20 cellular contexts compared by ENCODE assay signal in the genomic region with DNA sequence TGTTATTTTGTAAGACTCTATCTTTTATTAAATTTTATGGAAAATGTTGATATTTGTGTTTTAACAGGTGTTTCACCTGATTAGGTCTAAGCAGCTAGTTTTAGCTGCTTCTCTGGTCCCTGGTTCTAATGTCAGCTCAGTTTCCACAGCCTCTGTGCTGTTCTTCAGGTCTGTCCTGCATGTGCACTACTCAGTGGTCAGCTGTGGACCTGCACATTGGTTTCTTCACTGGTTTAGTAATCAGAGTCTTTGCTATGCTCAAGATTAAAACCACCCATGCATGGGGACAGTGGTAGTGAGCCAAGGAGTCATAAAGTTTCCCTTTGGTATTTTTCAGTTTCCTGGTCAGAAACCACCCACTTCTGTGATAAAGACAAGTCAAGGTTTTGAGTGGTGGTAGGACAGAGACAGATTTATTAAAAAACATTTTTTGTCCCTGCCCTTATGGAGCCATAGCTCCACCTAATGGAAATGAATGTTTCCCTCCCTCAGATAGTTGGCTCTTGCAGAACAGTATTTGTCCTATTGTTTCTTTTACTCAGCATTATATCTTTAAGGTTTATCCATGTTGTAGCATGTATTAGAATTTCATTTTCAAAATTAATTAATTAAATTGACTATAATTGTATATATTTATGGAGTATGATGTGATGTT. TPM values are rescaled to one million over a fixed set of nuclear protein-coding genes. Genes with fewer than 3 reads are reported as not detected.
DNase-seq lines count a peak whose midpoint lies in the region; ATAC-seq, FAIRE-seq and TF ChIP-seq lines count a peak whose summit lies in the region.
"Had no signal": no experiment of that assay in that cellular context is flagged by ENCODE, and none has a peak within 500 bp of the region (broad histone marks: within the 10 kb centered on the region; RNA-seq: fewer than 3 reads in every experiment).

No MANE protein-coding gene starts in this region.

- no peaks in the 10 kb centered on the region for H3K27me3 ChIP-seq in Loucy (ENCODE audit: insufficient read depth, low read length, poor library complexity, severe bottlenecking)

- no peak overlapping the region for H3K4me3 ChIP-seq in Loucy (ENCODE audit: low read length, poor library complexity, severe bottlenecking)
- H3K4me3 ChIP-seq: lower lobe of right lung had no signal

- no peak overlapping the region for H3K4me3 Mint-ChIP-seq in activated CD8-positive, alpha-beta T cell treated with anti-CD3 and anti-CD28 coated beads for 36 hours
- H3K4me3 Mint-ChIP-seq in activated CD8-positive, alpha-beta T cell treated with anti-CD3 and anti-CD28 coated beads, Interleukin-2, amount 10 ng/mL, durations not matched to agents 7 days and 5 days, result no peak overlapping the region
- H3K4me3 Mint-ChIP-seq: stimulated activated memory B cell treated with anti-CD40 and anti-IgM and Interleukin-4, amounts not matched to agents 10 μg/mL and 1 μg/mL and 100 μg/mL, for 72 hours had no signal

- intact Hi-C loops in activated CD8-positive, alpha-beta T cell treated with anti-CD3 and anti-CD28 coated beads for 36 hours (cut with micrococcal nuclease), result no loop called here

- no peaks in the 10 kb centered on the region for H3K4me1 ChIP-seq in Loucy (ENCODE audit: insufficient read depth, low read length, poor library complexity, severe bottlenecking)
- H3K4me1 ChIP-seq: lower lobe of right lung, parathyroid adenoma had no signal

- no peaks in the 10 kb centered on the region for H3K79me2 ChIP-seq in Loucy (ENCODE audit: insufficient read depth, low read length)
- H3K79me2 ChIP-seq: parathyroid adenoma had no signal

- H2AFZ ChIP-seq in Loucy (ENCODE audit: low read length), result no peak overlapping the region
- H2AFZ ChIP-seq: parathyroid adenoma had no signal

- H3K4me1 Mint-ChIP-seq in activated CD8-positive, alpha-beta T cell treated with anti-CD3 and anti-CD28 coated beads for 36 hours (ENCODE audit: low read depth), result no peaks in the 10 kb centered on the region
- no peaks in the 10 kb centered on the region for H3K4me1 Mint-ChIP-seq in activated CD8-positive, alpha-beta T cell treated with anti-CD3 and anti-CD28 coated beads, Interleukin-2, amount 10 ng/mL, durations not matched to agents 7 days and 5 days (ENCODE audit: low read depth)
- H3K4me1 Mint-ChIP-seq: stimulated activated memory B cell treated with anti-CD40 and anti-IgM and Interleukin-4, amounts not matched to agents 10 μg/mL and 1 μg/mL and 100 μg/mL, for 72 hours had no signal

- FAIRE-seq in HTR-8/SVneo (lab: Jason Lieb, UNC), result no peak
- FAIRE-seq: GM19239, small intestine had no signal

- peaks cover 1% of the 10 kb centered on the region for H3K9me3 Mint-ChIP-seq in activated CD8-positive, alpha-beta T cell treated with anti-CD3 and anti-CD28 coated beads for 36 hours
- H3K9me3 Mint-ChIP-seq in activated CD8-positive, alpha-beta T cell treated with anti-CD3 and anti-CD28 coated beads, Interleukin-2, amount 10 ng/mL, durations not matched to agents 7 days and 5 days (ENCODE audit: insufficient read depth), result no peaks in the 10 kb centered on the region
- H3K9me3 Mint-ChIP-seq: activated naive CD4-positive, alpha-beta T cell treated with anti-CD3 and anti-CD28 coated beads, Interleukin-2, amount 50 U/mL, for 72 hours; stimulated activated memory B cell treated with anti-CD40 and anti-IgM and Interleukin-4, amounts not matched to agents 10 μg/mL and 1 μg/mL and 100 μg/mL, for 72 hours had no signal

- H3K27me3 Mint-ChIP-seq in activated CD8-positive, alpha-beta T cell treated with anti-CD3 and anti-CD28 coated beads for 36 hours, result no peaks in the 10 kb centered on the region
- H3K27me3 Mint-ChIP-seq in activated CD8-positive, alpha-beta T cell treated with anti-CD3 and anti-CD28 coated beads, Interleukin-2, amount 10 ng/mL, durations not matched to agents 7 days and 5 days (ENCODE audit: low read depth), result no peaks in the 10 kb centered on the region
- H3K27me3 Mint-ChIP-seq: stimulated activated memory B cell treated with anti-CD40 and anti-IgM and Interleukin-4, amounts not matched to agents 10 μg/mL and 1 μg/mL and 100 μg/mL, for 72 hours had no signal

- no peak overlapping the region for H3K9ac ChIP-seq in Loucy (ENCODE audit: low read depth, low read length, poor library complexity, severe bottlenecking)
- H3K9ac ChIP-seq: parathyroid adenoma had no signal

- H3K27ac Mint-ChIP-seq in activated CD8-positive, alpha-beta T cell treated with anti-CD3 and anti-CD28 coated beads for 36 hours, result no peak overlapping the region
- H3K27ac Mint-ChIP-seq in activated CD8-positive, alpha-beta T cell treated with anti-CD3 and anti-CD28 coated beads, Interleukin-2, amount 10 ng/mL, durations not matched to agents 7 days and 5 days, result no peak overlapping the region
- H3K27ac Mint-ChIP-seq: activated naive CD4-positive, alpha-beta T cell treated with anti-CD3 and anti-CD28 coated beads, Interleukin-2, amount 50 U/mL, for 72 hours; stimulated activated memory B cell treated with anti-CD40 and anti-IgM and Interleukin-4, amounts not matched to agents 10 μg/mL and 1 μg/mL and 100 μg/mL, for 72 hours had no signal

- H3K9me2 ChIP-seq in Loucy (replicated peaks; ENCODE audit: low read depth, low read length), result no peaks in the 10 kb centered on the region

- no peaks in the 10 kb centered on the region for H3K9me3 ChIP-seq in Loucy (ENCODE audit: insufficient read depth, low read depth, low read length)
- H3K9me3 ChIP-seq: lower lobe of right lung had no signal

- H3K4me2 ChIP-seq in Loucy (ENCODE audit: low read depth, low read length, poor library complexity, severe bottlenecking), result no peak overlapping the region

- CTCF ChIA-PET in activated CD8-positive, alpha-beta T cell treated with anti-CD3 and anti-CD28 coated beads for 36 hours (lab: Charles Lee), result no interaction called here
- CTCF ChIA-PET in activated CD8-positive, alpha-beta T cell treated with anti-CD3 and anti-CD28 coated beads, Interleukin-2, amount 10 ng/mL, durations not matched to agents 7 days and 5 days (lab: Charles Lee), result no interaction called here

- ATAC-seq in activated CD8-positive, alpha-beta T cell treated with anti-CD3 and anti-CD28 coated beads for 36 hours, result no peak
- no peak for ATAC-seq in activated CD8-positive, alpha-beta T cell treated with anti-CD3 and anti-CD28 coated beads, Interleukin-2, amount 10 ng/mL, durations not matched to agents 7 days and 5 days
- ATAC-seq: activated naive CD4-positive, alpha-beta T cell treated with anti-CD3 and anti-CD28 coated beads, Interleukin-2, amount 50 U/mL, for 72 hours; lower lobe of right lung; stimulated activated memory B cell treated with anti-CD40 and anti-IgM and Interleukin-4, amounts not matched to agents 10 μg/mL and 1 μg/mL and 100 μg/mL, for 72 hours had no signal

- TF ChIP-seq CTCF in activated CD8-positive, alpha-beta T cell treated with anti-CD3 and anti-CD28 coated beads for 36 hours (IDR thresholded peaks at IDR 0.05), result peak; percentile 11
- peak; percentile 51 for TF ChIP-seq CTCF in Loucy (conservative IDR thresholded peaks at IDR 0.05; ENCODE audit: low read length)

- no peaks in the 10 kb centered on the region for H3K36me3 ChIP-seq in Loucy (ENCODE audit: insufficient read depth, low read length)
- H3K36me3 ChIP-seq: lower lobe of right lung had no signal

- no peaks in the 10 kb centered on the region for H3F3A ChIP-seq in Loucy (ENCODE audit: low read depth)

- no peaks in the 10 kb centered on the region for H4K20me1 ChIP-seq in Loucy (ENCODE audit: insufficient read depth, low read length, poor library complexity, severe bottlenecking)

- no peak for DNase-seq in activated CD8-positive, alpha-beta T cell treated with anti-CD3 and anti-CD28 coated beads for 36 hours
- DNase-seq in activated CD8-positive, alpha-beta T cell treated with anti-CD3 and anti-CD28 coated beads, Interleukin-2, amount 10 ng/mL, durations not matched to agents 7 days and 5 days, result no peak
- DNase-seq in amniotic epithelial cell (ENCODE audit: low read depth) (peak; percentile 0), iris pigment epithelial cell (ENCODE audit: low read depth) (peak; percentile 2), HTR-8/SVneo (ENCODE audit: insufficient read length, low spot score) (no peak), NCI-H774 (lab: John Stamatoyannopoulos, UW) (no peak), NCI-H1048 (lab: John Stamatoyannopoulos, UW) (no peak)
- DNase-seq: activated CD4-positive, alpha-beta T cell treated with anti-CD3 and anti-CD28 coated beads, Interleukin-2, amount 50 U/mL, for 1 hour; activated T-cell treated with anti-CD3 and anti-CD28 coated beads, Interleukin-2, amount 50 U/mL, for 1 hour; effector CD8-positive, alpha-beta T cell; lower lobe of right lung; NCI-H2081 treated with DMSO at 0.1 percent for 48 hours; NK-92 treated with Interleukin-12 subunit alpha and Interleukin-12 subunit beta, amount 100 ng/mL, for 24 hours; small intestine; T-helper 9 cell had no signal

- H3K36me3 Mint-ChIP-seq in activated CD8-positive, alpha-beta T cell treated with anti-CD3 and anti-CD28 coated beads for 36 hours (ENCODE audit: low read depth), result no peaks in the 10 kb centered on the region
- no peaks in the 10 kb centered on the region for H3K36me3 Mint-ChIP-seq in activated CD8-positive, alpha-beta T cell treated with anti-CD3 and anti-CD28 coated beads, Interleukin-2, amount 10 ng/mL, durations not matched to agents 7 days and 5 days (ENCODE audit: low read depth)
- H3K36me3 Mint-ChIP-seq: activated naive CD4-positive, alpha-beta T cell treated with anti-CD3 and anti-CD28 coated beads, Interleukin-2, amount 50 U/mL, for 72 hours; stimulated activated memory B cell treated with anti-CD40 and anti-IgM and Interleukin-4, amounts not matched to agents 10 μg/mL and 1 μg/mL and 100 μg/mL, for 72 hours had no signal

- POLR2A ChIA-PET in activated CD8-positive, alpha-beta T cell treated with anti-CD3 and anti-CD28 coated beads for 36 hours (lab: Charles Lee), result no interaction called here
- POLR2A ChIA-PET in activated CD8-positive, alpha-beta T cell treated with anti-CD3 and anti-CD28 coated beads, Interleukin-2, amount 10 ng/mL, durations not matched to agents 7 days and 5 days (lab: Charles Lee), result no interaction called here

RNA-seq across cellular contexts. Expression of gene VBP1, which starts 36.8 kb away (rescaled TPM):
- 10 to 100 TPM; 76.6 to 81.0 TPM for total RNA-seq in activated CD8-positive, alpha-beta T cell treated with anti-CD3 and anti-CD28 coated beads for 36 hours
- 10 to 100 TPM; 64.2 to 65.1 TPM for total RNA-seq in activated CD8-positive, alpha-beta T cell treated with anti-CD3 and anti-CD28 coated beads, Interleukin-2, amount 10 ng/mL, durations not matched to agents 7 days and 5 days

Comparison
In these comparisons a context has a peak if more than half of its experiments do, and no peak if none do; other contexts are left out.
1. DNase-seq: peak in amniotic epithelial cell (single experiment) and iris pigment epithelial cell (single experiment); none in activated CD8-positive, alpha-beta T cell treated with anti-CD3 and anti-CD28 coated beads for 36 hours (single experiment), activated CD8-positive, alpha-beta T cell treated with anti-CD3 and anti-CD28 coated beads, Interleukin-2, amount 10 ng/mL, durations not matched to agents 7 days and 5 days (single experiment), HTR-8/SVneo (single experiment), NCI-H774 (single experiment) and NCI-H1048 (single experiment).